In genomic region chr13:103303078-103303651, GRCh38 we compare ENCODE assay signal across 26 cellular contexts.
DNase-seq lines count a peak whose midpoint lies in the region; ATAC-seq, FAIRE-seq and TF ChIP-seq lines count a peak whose summit lies in the region.
"Had no signal": no experiment of that assay in that cellular context is flagged by ENCODE, and none has a peak within 500 bp of the region (broad histone marks: within the 10 kb centered on the region; RNA-seq: fewer than 3 reads in every experiment).

No MANE protein-coding gene starts in this region.

- CTCF ChIA-PET in SK-N-SH (lab: Yijun Ruan, JAX): interaction anchor here (1.2 to 1.6 kb wide), 3 partner anchors 46 to 115 kb away, joined by 3 to 5 read pairs (median 4); no protein-coding TSS in a partner anchor
- CTCF ChIA-PET in GM12878 (lab: Yijun Ruan, JAX): interaction anchor here (1.0 to 1.2 kb wide), 3 partner anchors 11 to 410 kb away, joined by 3 read pairs; no protein-coding TSS in a partner anchor

- BruUV-seq in GM12878 (replicated peaks; lab: Mats Ljungman, UMichigan): no TSS peak

- H3K9me3 ChIP-seq in SK-N-SH: no peaks in the 10 kb centered on the region
- no peaks in the 10 kb centered on the region for H3K9me3 ChIP-seq in GM12878 (replicated peaks; ENCODE audit: control insufficient read depth, insufficient read depth, low read length)
- H3K9me3 ChIP-seq: BE2C, BLaER1 had no signal

- in situ Hi-C loops in GM12878 (cut with MboI): no loop called here

- TF ChIP-seq EP300 in SK-N-SH (IDR thresholded peaks at IDR 0.05; ENCODE audit: borderline replicate concordance in 1 of 2, low read depth in 1 of 2, low read length in 1 of 2) (peak in 1 of 2 experiments; percentile 60; a peak in 1 of 4 replicates), GM12878 (IDR thresholded peaks at IDR 0.05; ENCODE audit: borderline replicate concordance in 1 of 2, control insufficient read depth in 1 of 2, low read depth in 2 of 2, low read length in 2 of 2) (no peak)

- H3K4me2 ChIP-seq in SK-N-SH: no peak overlapping the region
- no peak overlapping the region for H3K4me2 ChIP-seq in GM12878 (ENCODE audit: control insufficient read depth, insufficient read depth)
- H3K4me2 ChIP-seq: BLaER1 had no signal

- no peak for TF ChIP-seq CTCF in SK-N-SH (IDR thresholded peaks at IDR 0.05)
- no peak for TF ChIP-seq CTCF in GM12878 (IDR thresholded peaks at IDR 0.05 in 2 of 3, conservative IDR thresholded peaks at IDR 0.05 in 1 of 3; ENCODE audit: control insufficient read depth in 2 of 3, extremely low read depth in 1 of 3, insufficient read depth in 1 of 3, low read depth in 3 of 3, low read length in 3 of 3)

- H3K36me3 ChIP-seq in SK-N-SH (replicated peaks in 1 of 2; ENCODE audit: control insufficient read depth in 1 of 2, insufficient read depth in 2 of 2, low read length in 1 of 2) (no peaks in the 10 kb centered on the region), GM12878 (ENCODE audit: control insufficient read depth in 2 of 2, insufficient read depth in 2 of 2, low read length in 1 of 2) (no peaks in the 10 kb centered on the region)
- H3K36me3 ChIP-seq: BE2C, BLaER1 had no signal

- H3K27ac ChIP-seq in SK-N-SH (ENCODE audit: low read depth in 2 of 2, low read length in 1 of 2) (peak overlapping the region in 1 of 2 experiments; percentile 88; a peak in 2 of 4 replicates), GM12878 (ENCODE audit: control insufficient read depth, insufficient read depth) (no peak overlapping the region)
- H3K27ac ChIP-seq: BLaER1 had no signal

- RAD21 ChIA-PET in GM12878 (lab: Charles Lee; ENCODE audit: unreplicated experiment): interaction anchor here (1.1 to 1.2 kb wide), 3 partner anchors 9 to 13 kb away, joined by 3 to 4 read pairs (median 3); no protein-coding TSS in a partner anchor

- H2AFZ ChIP-seq in SK-N-SH (ENCODE audit: low read depth): no peak overlapping the region
- no peak overlapping the region for H2AFZ ChIP-seq in GM12878 (ENCODE audit: control insufficient read depth, low read depth, low read length)

- H3K9me2 ChIP-seq in SK-N-SH: no peaks in the 10 kb centered on the region

- intact Hi-C loops in GM12878 (cut with micrococcal nuclease; ENCODE audit: unreplicated experiment): no loop called here

- H3K79me2 ChIP-seq in SK-N-SH (ENCODE audit: insufficient read depth) (no peaks in the 10 kb centered on the region), GM12878 (ENCODE audit: control insufficient read depth, insufficient read depth, low read length) (no peaks in the 10 kb centered on the region)

- H4K20me1 ChIP-seq in SK-N-SH (ENCODE audit: insufficient read depth) (no peaks in the 10 kb centered on the region), GM12878 (ENCODE audit: control insufficient read depth, insufficient read depth) (no peaks in the 10 kb centered on the region)
- H4K20me1 ChIP-seq: BLaER1 had no signal

- no peak overlapping the region for H3K4me3 ChIP-seq in SK-N-SH (ENCODE audit: low read depth in 2 of 2, low read length in 1 of 2)
- no peak overlapping the region for H3K4me3 ChIP-seq in GM12878
- H3K4me3 ChIP-seq: BLaER1 had no signal

- H3K4me1 ChIP-seq in SK-N-SH (ENCODE audit: control insufficient read depth in 1 of 2, insufficient read depth in 2 of 2, low read depth in 1 of 2, low read length in 1 of 2): no peaks in the 10 kb centered on the region; a peak in 2 of 4 replicates
- H3K4me1 ChIP-seq in GM12878 (ENCODE audit: control insufficient read depth, insufficient read depth, low read length): no peaks in the 10 kb centered on the region
- H3K4me1 ChIP-seq: BLaER1 had no signal

- POLR2A ChIA-PET in SK-N-SH (lab: Yijun Ruan, JAX) (no interaction called here), GM12878 (lab: Charles Lee) (no interaction called here)

- no peaks in the 10 kb centered on the region for H3F3A ChIP-seq in SK-N-SH (replicated peaks; ENCODE audit: insufficient read depth)

- FAIRE-seq in H54 (lab: Jason Lieb, UNC) (peak; percentile 48), GM12878 (lab: Jason Lieb, UNC) (peak; percentile 7)
- FAIRE-seq: A204.1, GM12891, GM18507 had no signal

- no peak for ATAC-seq in GM12878

- H3K9ac ChIP-seq in SK-N-SH (no peak overlapping the region), GM12878 (ENCODE audit: control insufficient read depth, insufficient read depth, low read length) (no peak overlapping the region)
- H3K9ac ChIP-seq: BLaER1 had no signal

- H3K27me3 ChIP-seq in SK-N-SH (ENCODE audit: insufficient read depth) (no peaks in the 10 kb centered on the region), GM12878 (replicated peaks in 1 of 2; ENCODE audit: control insufficient read depth in 2 of 2, insufficient read depth in 2 of 2, low read length in 1 of 2) (no peaks in the 10 kb centered on the region)
- H3K27me3 ChIP-seq: BE2C, BLaER1 had no signal

- no peak for DNase-seq in H54 (ENCODE audit: insufficient read length, low spot score)
- DNase-seq in SK-N-SH: peak; percentile 21
- DNase-seq in GM12878 (ENCODE audit: low read depth, low spot score): no peak
- DNase-seq in activated CD4-positive, CD25-positive, alpha-beta regulatory T cell (lab: John Stamatoyannopoulos, UW): no peak
- no peak for DNase-seq in activated CD4-positive, alpha-beta T cell treated with anti-CD3 and anti-CD28 coated beads for 1 hour
- DNase-seq in T-helper 2 cell: no peak
- no peak for DNase-seq in SK-N-DZ (ENCODE audit: low spot score)
- DNase-seq: 8988T; ACHN; BE2C; C1 segment of cervical spinal cord; CD4-positive, alpha-beta memory T cell; CD4-positive, CD25-positive, alpha-beta regulatory T cell; CD8-positive, alpha-beta memory T cell; COR-L47; DMS 273 treated with DMSO at 0.1 percent for 48 hours; DMS153; DMS53; DMS79; DND-41; EL; GDM1 had no signal

- 8% methylated on average over 4 of the region's 4 CpGs for WGBS in SK-N-SH (ENCODE audit: low lambda C conversion rate)
- WGBS in GM12878 (ENCODE audit: insufficient coverage, insufficient replicate concordance, low lambda C conversion rate, missing lambda C conversion rate): 12% methylated on average over 4 of the region's 4 CpGs

- TF ChIP-seq RAD21 in SK-N-SH (IDR thresholded peaks at IDR 0.05; ENCODE audit: low read length): no peak; the same call in 1 of the 2 replicates
- TF ChIP-seq RAD21 in GM12878 (IDR thresholded peaks at IDR 0.05; ENCODE audit: insufficient read depth, low read depth, low read length): no peak

- SMC1A ChIA-PET in GM12878 (lab: Charles Lee; ENCODE audit: uncharacterized antibody, unreplicated experiment): interaction anchor here (0.8 to 1.6 kb wide), 5 partner anchors 9 to 305 kb away, joined by 3 to 5 read pairs (median 4); no protein-coding TSS in a partner anchor

- TF ChIP-seq POLR2A in H54 (IDR thresholded peaks at IDR 0.05; ENCODE audit: low read depth, low read length) (no peak), GM12878 (IDR thresholded peaks at IDR 0.05; ENCODE audit: low read depth, low read length) (no peak)

TF ChIP-seq in SK-N-SH, 30 proteins besides CTCF, POLR2A, EP300 and RAD21:
- no peak for TF ChIP-seq FOXJ3 (CRISPR knock-in tag; IDR thresholded peaks at IDR 0.05)
- TF ChIP-seq NRF1 (IDR thresholded peaks at IDR 0.05; ENCODE audit: low read depth, low read length): no peak
- no peak for TF ChIP-seq SIN3A (IDR thresholded peaks at IDR 0.05; ENCODE audit: borderline replicate concordance, low read depth, low read length)
- TF ChIP-seq, protein P1, sequence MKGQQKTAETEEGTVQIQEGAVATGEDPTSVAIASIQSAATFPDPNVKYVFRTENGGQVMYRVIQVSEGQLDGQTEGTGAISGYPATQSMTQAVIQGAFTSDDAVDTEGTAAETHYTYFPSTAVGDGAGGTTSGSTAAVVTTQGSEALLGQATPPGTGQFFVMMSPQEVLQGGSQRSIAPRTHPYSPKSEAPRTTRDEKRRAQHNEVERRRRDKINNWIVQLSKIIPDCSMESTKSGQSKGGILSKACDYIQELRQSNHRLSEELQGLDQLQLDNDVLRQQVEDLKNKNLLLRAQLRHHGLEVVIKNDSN (IDR thresholded peaks at IDR 0.05; ENCODE audit: borderline replicate concordance, low read depth): no peak
- TF ChIP-seq SMC3 (IDR thresholded peaks at IDR 0.05; ENCODE audit: low read depth, low read length): no peak
- peak; percentile 42; the same call in 1 of the 2 replicates for TF ChIP-seq GATA2 (CRISPR knock-in tag; IDR thresholded peaks at IDR 0.05)
- TF ChIP-seq RXRA (IDR thresholded peaks at IDR 0.05; ENCODE audit: borderline replicate concordance, low read depth): no peak
- TF ChIP-seq TCF12 (IDR thresholded peaks at IDR 0.05): peak; percentile 20; the same call in 1 of the 2 replicates
- TF ChIP-seq RCOR1 (IDR thresholded peaks at IDR 0.05; ENCODE audit: low read length): peak; percentile 55; the same call in 1 of the 2 replicates
- 0 out of 2 replicates have a peak, but pooled peaks have one; percentile 12 for TF ChIP-seq TEAD4 (IDR thresholded peaks at IDR 0.05; ENCODE audit: borderline replicate concordance, insufficient read depth)
TF ChIP-seq in SK-N-SH: peak in this region for 4.

TF ChIP-seq in GM12878, 131 proteins besides CTCF, POLR2A, EP300 and RAD21 (continues in another document):
- no peak for TF ChIP-seq ZNF384 (IDR thresholded peaks at IDR 0.05; ENCODE audit: borderline replicate concordance, low read depth, low read length)
- TF ChIP-seq SMARCA5 (IDR thresholded peaks at IDR 0.05): no peak
- TF ChIP-seq, protein P2, sequence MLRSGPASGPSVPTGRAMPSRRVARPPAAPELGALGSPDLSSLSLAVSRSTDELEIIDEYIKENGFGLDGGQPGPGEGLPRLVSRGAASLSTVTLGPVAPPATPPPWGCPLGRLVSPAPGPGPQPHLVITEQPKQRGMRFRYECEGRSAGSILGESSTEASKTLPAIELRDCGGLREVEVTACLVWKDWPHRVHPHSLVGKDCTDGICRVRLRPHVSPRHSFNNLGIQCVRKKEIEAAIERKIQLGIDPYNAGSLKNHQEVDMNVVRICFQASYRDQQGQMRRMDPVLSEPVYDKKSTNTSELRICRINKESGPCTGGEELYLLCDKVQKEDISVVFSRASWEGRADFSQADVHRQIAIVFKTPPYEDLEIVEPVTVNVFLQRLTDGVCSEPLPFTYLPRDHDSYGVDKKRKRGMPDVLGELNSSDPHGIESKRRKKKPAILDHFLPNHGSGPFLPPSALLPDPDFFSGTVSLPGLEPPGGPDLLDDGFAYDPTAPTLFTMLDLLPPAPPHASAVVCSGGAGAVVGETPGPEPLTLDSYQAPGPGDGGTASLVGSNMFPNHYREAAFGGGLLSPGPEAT (IDR thresholded peaks at IDR 0.05; ENCODE audit: low read depth): no peak
- no peak for TF ChIP-seq POLR2AphosphoS2 (IDR thresholded peaks at IDR 0.05; ENCODE audit: low read depth, low read length)
- no peak for TF ChIP-seq PML (IDR thresholded peaks at IDR 0.05; ENCODE audit: low read length)
- no peak for TF ChIP-seq NFXL1 (IDR thresholded peaks at IDR 0.05; ENCODE audit: borderline replicate concordance)
- TF ChIP-seq SREBF1 (IDR thresholded peaks at IDR 0.05; ENCODE audit: low read length): no peak
- TF ChIP-seq MTA3 (IDR thresholded peaks at IDR 0.05; ENCODE audit: borderline replicate concordance, low read length): no peak
